8 cellular contexts compared by ENCODE assay signal in genomic region chr21:44872266-44872567, GRCh38. TPM values are rescaled to one million over a fixed set of nuclear protein-coding genes. Genes with fewer than 3 reads are reported as not detected.
DNase-seq lines count a peak whose midpoint lies in the region; ATAC-seq and TF ChIP-seq lines count a peak whose summit lies in the region.

No MANE protein-coding gene starts in this region.

- peaks cover 32% of the 10 kb centered on the region for H3K4me1 ChIP-seq in KMS-11 (ENCODE audit: low read depth, poor library complexity, severe bottlenecking)

- H3K79me2 ChIP-seq in KMS-11 (ENCODE audit: insufficient read depth, low read depth), result peaks cover 54% of the 10 kb centered on the region; the same call in 1 of the 2 replicates

- no peaks in the 10 kb centered on the region for H3K36me3 ChIP-seq in KMS-11 (ENCODE audit: insufficient read depth)

- CTCF ChIA-PET in AG04449 (lab: Yijun Ruan, JAX), result interaction anchor here (0.9 to 3.3 kb wide), 5 partner anchors 14 to 265 kb away, joined by 3 to 12 read pairs (median 7); no protein-coding TSS in a partner anchor

- H3K27ac ChIP-seq in KMS-11, result no peak overlapping the region

- no peaks in the 10 kb centered on the region; the same call in none of the 2 replicates for H4K20me1 ChIP-seq in KMS-11 (ENCODE audit: insufficient read depth)

- ATAC-seq in naive B cell (ENCODE audit: low read depth in 2 of 2) (no peak), omental fat pad (ENCODE audit: low FRiP score) (no peak)

- H3K4me2 ChIP-seq in KMS-11, result peak overlapping the region; percentile 91

- no peak overlapping the region for H2AFZ ChIP-seq in KMS-11 (ENCODE audit: low read depth)

- no peaks in the 10 kb centered on the region for H3K9me3 Mint-ChIP-seq in naive B cell

- H3K4me3 Mint-ChIP-seq in naive B cell, result peak overlapping the region; percentile 88 to 98 (median 92)

- peaks cover 31% of the 10 kb centered on the region for H3K27me3 ChIP-seq in KMS-11 (ENCODE audit: insufficient read depth, low read depth)

- POLR2A ChIA-PET in AG04449 (lab: Yijun Ruan, JAX), result interaction anchor here (0.7 to 2.0 kb wide), 5 partner anchors 47 to 69 kb away, joined by 3 to 8 read pairs (median 5); no protein-coding TSS in a partner anchor

- peak overlapping the region in 3 of 6 donors; percentile 47 to 93 (median 88) for H3K27ac Mint-ChIP-seq in naive B cell

- DNase-seq in AG04449 (ENCODE audit: low read depth, low spot score) (no peak), choroid plexus epithelial cell (ENCODE audit: low read depth) (no peak), naive B cell (no peak), SK-N-DZ (ENCODE audit: low spot score) (no peak), omental fat pad (ENCODE audit: low spot score) (no peak)
- no peak for DNase-seq in effector CD8-positive, alpha-beta T cell (lab: John Stamatoyannopoulos, UW)
- no peak for DNase-seq in activated CD8-positive, alpha-beta memory T cell treated with anti-CD3 and anti-CD28 coated beads, Interleukin-2, amount 50 U/mL, for 48 hours

- no peak overlapping the region for H3K9ac ChIP-seq in KMS-11

- H3K4me1 Mint-ChIP-seq in naive B cell, result peaks cover 59 to 70% (median 63%) of the 10 kb centered on the region in 3 donors

- TF ChIP-seq CTCF in AG04449 (IDR thresholded peaks at IDR 0.05; ENCODE audit: insufficient read depth, low read length, missing control alignments) (no peak), KMS-11 (conservative IDR thresholded peaks at IDR 0.05; ENCODE audit: low read depth, low read length) (no peak), choroid plexus epithelial cell (conservative IDR thresholded peaks at IDR 0.05; ENCODE audit: low read depth, low read length) (no peak), omental fat pad (IDR thresholded peaks at IDR 0.05) (no peak)

- H3K27me3 Mint-ChIP-seq in naive B cell, result no peaks in the 10 kb centered on the region

- H3K4me3 ChIP-seq in AG04449 (ENCODE audit: low read depth, low read length), result peak overlapping the region; percentile 83
- H3K4me3 ChIP-seq in KMS-11 (IDR thresholded peaks at IDR 0.05; ENCODE audit: insufficient read depth, low read depth, low read length), result no peak overlapping the region
- peak overlapping the region; percentile 85 for H3K4me3 ChIP-seq in choroid plexus epithelial cell (ENCODE audit: low read depth, low read length)

- no peaks in the 10 kb centered on the region for H3K36me3 Mint-ChIP-seq in naive B cell

RNA-seq across cellular contexts. Expression of gene PTTG1IP, which starts 1.3 kb away (rescaled TPM):
- polyA plus RNA-seq in naive B cell (ENCODE audit: low read depth in 6 of 6), result 10 to 100 TPM; 28.1 to 43.5 (median 36.1) TPM
- 183 and 199 TPM in 2 replicates for polyA plus RNA-seq in SK-N-DZ (2014; cell fraction: cytosol; rRNA removed)
- polyA plus RNA-seq in SK-N-DZ (2014; cell fraction: nucleus; rRNA removed), result 130 and 133 TPM in 2 replicates
- 100 to 1,000 TPM; 200 to 241 (median 214) TPM for total RNA-seq in omental fat pad

RNA-seq across cellular contexts. Expression of gene ITGB2, which starts 48.5 kb away (rescaled TPM):
- polyA plus RNA-seq in naive B cell (ENCODE audit: low read depth in 6 of 6), result 100 to 1,000 TPM; 220 to 346 (median 303) TPM
- 0.07 TPM in 1 of 2 replicates, not detected in the other for polyA plus RNA-seq in SK-N-DZ (2014; cell fraction: cytosol; rRNA removed)
- polyA plus RNA-seq in SK-N-DZ (2014; cell fraction: nucleus; rRNA removed), result 0.13 TPM in 1 of 2 replicates, not detected in the other
- total RNA-seq in omental fat pad, result 100 to 1,000 TPM in 3 of 4 donors, 10 to 100 TPM in 1; 98.5 to 581 (median 217) TPM

RNA-seq across cellular contexts. Expression of gene SUMO3, which starts 54.4 kb away (rescaled TPM):
- 100 to 1,000 TPM in 1 of 6 donors, 10 to 100 TPM in 5; 71.2 to 100 (median 79.5) TPM for polyA plus RNA-seq in naive B cell (ENCODE audit: low read depth in 6 of 6)
- 59.1 and 62.5 TPM in 2 replicates for polyA plus RNA-seq in SK-N-DZ (2014; cell fraction: cytosol; rRNA removed)
- 17.8 and 27.2 TPM in 2 replicates for polyA plus RNA-seq in SK-N-DZ (2014; cell fraction: nucleus; rRNA removed)
- 10 to 100 TPM; 55.5 to 62.9 (median 60.2) TPM for total RNA-seq in omental fat pad
